In the genomic region with DNA sequence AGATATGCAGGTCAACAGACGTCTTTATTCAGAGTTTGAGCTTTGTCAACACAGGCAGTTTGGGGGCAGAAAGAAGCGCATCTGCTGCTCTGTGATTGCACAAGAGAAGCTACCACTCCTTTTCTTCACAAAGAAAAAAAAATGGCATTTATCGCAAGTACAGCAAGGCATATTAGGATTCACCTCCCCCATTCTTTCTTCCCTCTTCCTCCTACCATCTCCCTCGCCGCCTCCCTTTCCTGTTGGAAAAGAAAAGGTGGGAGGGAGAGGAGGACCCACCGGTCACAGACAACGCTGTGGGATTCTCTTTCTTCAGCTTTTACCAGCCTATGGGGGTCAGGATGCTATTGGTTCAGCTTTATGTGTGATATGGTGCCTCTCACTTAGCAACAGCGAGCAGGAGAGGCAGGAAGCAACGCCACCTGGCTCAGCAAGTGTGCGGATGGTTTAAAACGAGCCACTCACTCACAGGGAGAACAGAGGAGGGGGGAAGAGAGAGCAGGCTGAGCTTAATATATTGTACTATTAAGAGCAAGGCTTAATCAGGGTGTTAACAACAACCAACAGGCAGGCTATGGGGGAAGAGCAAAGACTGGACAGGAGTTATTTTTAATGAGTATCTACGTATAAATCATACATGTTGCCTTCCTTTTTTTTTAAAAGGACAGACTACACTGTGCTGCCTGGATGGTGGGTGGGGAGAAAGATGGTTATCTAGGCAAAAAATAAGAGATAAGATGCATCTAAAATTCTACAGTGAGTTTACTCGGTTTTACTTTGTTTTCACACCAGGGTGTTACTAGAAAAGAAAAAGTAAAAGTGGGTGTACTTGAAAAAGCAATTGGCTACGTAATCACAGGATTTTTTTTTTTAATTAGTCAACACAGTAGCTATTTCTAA, we compare ENCODE assay signal across 8 cellular contexts.
DNase-seq lines count a peak whose midpoint lies in the region; ATAC-seq and TF ChIP-seq lines count a peak whose summit lies in the region.

No MANE protein-coding gene starts in this region.

- DNase-seq in AG04449 (ENCODE audit: low read depth, low spot score) = no peak
- DNase-seq in NCI-H1694 (lab: John Stamatoyannopoulos, UW) = peak; percentile 93
- DNase-seq in UCSD-AML1 (lab: John Stamatoyannopoulos, UW; ENCODE audit: unreplicated experiment) = peak; percentile 48
- DNase-seq in cerebellar cortex (ENCODE audit: low spot score) = peak; percentile 94
- DNase-seq in iris pigment epithelial cell (ENCODE audit: low read depth) = peak; percentile 78

- CTCF ChIA-PET in AG04449 (lab: Yijun Ruan, JAX) = interaction anchor here (0.8 to 4.6 kb wide), 13 partner anchors 10 to 319 kb away, joined by 3 to 43 read pairs (median 6); no protein-coding TSS in a partner anchor

- H3K9me3 ChIP-seq in skeletal muscle satellite cell (replicated peaks; ENCODE audit: low read length) = no peaks in the 10 kb centered on the region

- TF ChIP-seq CTCF in AG04449 (IDR thresholded peaks at IDR 0.05; ENCODE audit: insufficient read depth, low read length, missing control alignments) = no peak

- peak overlapping the region; percentile 43 for H3K9ac ChIP-seq in skeletal muscle satellite cell (ENCODE audit: low read depth, low read length)

- peak overlapping the region; percentile 87 for H3K4me2 ChIP-seq in skeletal muscle satellite cell (ENCODE audit: low read length)

- POLR2A ChIA-PET in AG04449 (lab: Yijun Ruan, JAX) = interaction anchor here (0.7 kb wide), 1 partner anchor 102 kb away, joined by 3 read pairs; no protein-coding TSS in a partner anchor

- ATAC-seq in GM19467 (IDR thresholded peaks at IDR 0.05; ENCODE audit: unreplicated experiment) (peak; percentile 55), HG03108 (IDR thresholded peaks at IDR 0.05; ENCODE audit: unreplicated experiment) (no peak)

- peaks cover 22% of the 10 kb centered on the region for H3K4me1 ChIP-seq in skeletal muscle satellite cell (ENCODE audit: control insufficient read depth, insufficient read depth, low read length)

- no peaks in the 10 kb centered on the region for H3K27me3 ChIP-seq in skeletal muscle satellite cell (ENCODE audit: control insufficient read depth, insufficient read depth, low read length)

- no peaks in the 10 kb centered on the region for H3K36me3 ChIP-seq in skeletal muscle satellite cell (ENCODE audit: insufficient read depth, low read length)

- peak overlapping the region; percentile 44 for H3K4me3 ChIP-seq in AG04449 (ENCODE audit: low read depth, low read length)
- H3K4me3 ChIP-seq in skeletal muscle satellite cell (ENCODE audit: low read length) = peak overlapping the region; percentile 64
